1 cellular context compared by ENCODE assay signal in genomic region chr2:24351981-24352380, GRCh38.
TF ChIP-seq lines count a peak whose summit lies in the region.

No MANE protein-coding gene starts in this region.

TF ChIP-seq in HCT116, 20 proteins besides CTCF, POLR2A, EP300 and RAD21 (continued from another document):
- TF ChIP-seq ZBTB33 (IDR thresholded peaks at IDR 0.05; ENCODE audit: extremely low read depth, insufficient replicate concordance, low read length) (no peak), YY1 (IDR thresholded peaks at IDR 0.05; ENCODE audit: extremely low read depth, insufficient replicate concordance, low read depth, low read length) (no peak)
